ENCODE assay signal across 18 cellular contexts in the genomic region with DNA sequence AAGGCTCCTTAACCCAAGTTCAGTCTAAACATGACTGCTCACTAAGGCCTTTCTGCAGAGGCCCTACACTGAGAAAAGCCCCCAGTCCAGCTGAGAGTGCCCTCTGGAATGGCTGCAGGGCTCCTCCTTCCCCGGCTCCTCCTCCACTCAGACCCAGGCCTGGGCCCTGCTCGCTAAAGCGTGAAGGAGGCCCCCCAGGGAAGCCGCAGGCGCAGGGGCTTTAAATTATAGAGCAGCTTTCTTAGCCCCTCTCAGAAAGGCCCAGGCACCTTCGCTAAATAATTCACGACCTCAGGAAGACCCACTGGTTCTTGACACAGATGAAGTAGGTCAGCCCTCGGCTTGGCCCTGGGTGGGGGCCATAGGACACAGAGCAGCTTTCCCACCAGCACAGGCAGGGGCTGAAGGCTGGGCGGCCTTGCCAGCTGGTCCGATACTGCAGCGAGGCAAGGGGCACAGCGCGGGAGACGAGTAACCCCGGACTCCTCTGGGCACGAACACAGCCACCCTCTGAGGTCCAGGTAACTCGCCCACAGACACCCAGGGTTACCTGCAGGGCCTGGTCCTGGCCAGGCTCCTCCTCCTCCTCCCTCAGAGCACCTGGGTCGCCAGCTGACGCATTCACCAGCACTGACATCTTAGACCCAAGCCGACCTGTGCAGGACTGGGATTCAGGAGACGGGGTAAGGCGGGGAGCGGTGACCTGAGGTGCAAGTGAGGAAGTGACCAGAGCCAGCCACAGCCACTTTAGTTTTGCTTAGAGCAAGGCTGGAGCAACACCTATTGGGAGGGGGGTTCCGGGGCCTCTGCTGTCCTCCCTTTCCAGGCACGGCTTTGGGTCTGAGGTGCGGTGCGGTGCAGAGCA. TPM values are rescaled to one million over a fixed set of nuclear protein-coding genes. Genes with fewer than 3 reads are reported as not detected.
DNase-seq lines count a peak whose midpoint lies in the region; ATAC-seq and TF ChIP-seq lines count a peak whose summit lies in the region.
"Had no signal": no experiment of that assay in that cellular context is flagged by ENCODE, and none has a peak within 500 bp of the region (broad histone marks: within the 10 kb centered on the region; RNA-seq: fewer than 3 reads in every experiment).

No MANE protein-coding gene starts in this region.

- H3K27me3 ChIP-seq in NT2/D1 (ENCODE audit: insufficient read depth, insufficient read length) (no peaks in the 10 kb centered on the region), esophagus (ENCODE audit: control insufficient read depth in 1 of 2, insufficient read depth in 2 of 2, low read length in 2 of 2) (no peaks in the 10 kb centered on the region), neural progenitor cell (no peaks in the 10 kb centered on the region), tibial artery (no peaks in the 10 kb centered on the region), trophoblast cell (ENCODE audit: insufficient read depth, low read length) (no peaks in the 10 kb centered on the region)

- 87 to 88% methylated on average over 27 of the region's 27 CpGs for WGBS in esophagus, 2 donors
- WGBS in trophoblast cell (ENCODE audit: extremely low coverage, insufficient coverage, insufficient read length): no CpG with 5 or more reads among the region's 27 CpGs

- no peak overlapping the region for H3K4ac ChIP-seq in trophoblast cell (ENCODE audit: low read depth, low read length)

- H3K9ac ChIP-seq in NT2/D1 (ENCODE audit: insufficient read length, low read depth) (peak overlapping the region; percentile 17), neural progenitor cell (peak overlapping the region; percentile 20), trophoblast cell (ENCODE audit: low read length) (no peak overlapping the region)
- H3K9ac ChIP-seq: GM23248 had no signal

- no peak for ATAC-seq in HG03045 (IDR thresholded peaks at IDR 0.05; ENCODE audit: unreplicated experiment)
- ATAC-seq in sciatic nerve: no peak
- ATAC-seq: CD8-positive, alpha-beta T cell; PC-3 had no signal

- H3F3A ChIP-seq in neural progenitor cell (ENCODE audit: low read depth): peaks cover 6% of the 10 kb centered on the region

- no peaks in the 10 kb centered on the region for H4K20me1 ChIP-seq in neural progenitor cell (ENCODE audit: low read depth)

- H3K4me2 ChIP-seq in neural progenitor cell (peak overlapping the region; percentile 27), trophoblast cell (ENCODE audit: low read length) (no peak overlapping the region)

- no peak overlapping the region for H2AK5ac ChIP-seq in trophoblast cell (ENCODE audit: low read length)

- peak overlapping the region; percentile 21 for H3K4me3 Mint-ChIP-seq in neural progenitor cell
- H3K4me3 Mint-ChIP-seq: B cell; CD8-positive, alpha-beta T cell; HFFc6 had no signal

- no peak overlapping the region for H4K8ac ChIP-seq in trophoblast cell (ENCODE audit: low read depth, low read length)

- H3K79me2 ChIP-seq in neural progenitor cell (ENCODE audit: low read depth) (no peaks in the 10 kb centered on the region), trophoblast cell (ENCODE audit: control insufficient read depth, insufficient read depth, low read length, poor library complexity) (no peaks in the 10 kb centered on the region)

- peak overlapping the region; percentile 87 for H3K27ac Mint-ChIP-seq in neural progenitor cell
- H3K27ac Mint-ChIP-seq: B cell; CD8-positive, alpha-beta T cell; HFFc6 had no signal

- H3K14ac ChIP-seq in trophoblast cell (ENCODE audit: low read length): no peak overlapping the region

- H3K4me1 ChIP-seq in NT2/D1 (ENCODE audit: insufficient read depth, insufficient read length) (peaks cover 25% of the 10 kb centered on the region), esophagus (ENCODE audit: control insufficient read depth in 2 of 2, insufficient read depth in 2 of 2, low read length in 1 of 2) (no peaks in the 10 kb centered on the region), neural progenitor cell (peaks cover 20% of the 10 kb centered on the region), tibial artery (peaks cover 0 to 42% (median 1%) of the 10 kb centered on the region in 4 donors), trophoblast cell (ENCODE audit: control insufficient read depth in 1 of 2, insufficient read depth in 2 of 2, low read length in 2 of 2) (no peaks in the 10 kb centered on the region)

- H3K9me3 ChIP-seq in NT2/D1 (ENCODE audit: insufficient read depth, low read length) (no peaks in the 10 kb centered on the region), esophagus (ENCODE audit: control insufficient read depth in 2 of 2, insufficient read depth in 1 of 2, low read depth in 1 of 2, low read length in 1 of 2) (no peaks in the 10 kb centered on the region), neural progenitor cell (ENCODE audit: low read depth) (no peaks in the 10 kb centered on the region), tibial artery (no peaks in the 10 kb centered on the region), trophoblast cell (ENCODE audit: insufficient read depth, low read depth, low read length) (no peaks in the 10 kb centered on the region)

- no peaks in the 10 kb centered on the region for H3K9me3 Mint-ChIP-seq in neural progenitor cell
- H3K9me3 Mint-ChIP-seq: CD8-positive, alpha-beta T cell; HFFc6 had no signal

- no peak overlapping the region for H2BK12ac ChIP-seq in trophoblast cell (ENCODE audit: low read length)

- no peak overlapping the region for H4K12ac ChIP-seq in trophoblast cell (ENCODE audit: low read depth, low read length)

- TF ChIP-seq CTCF in neural progenitor cell (IDR thresholded peaks at IDR 0.05) (no peak), tibial artery (IDR thresholded peaks at IDR 0.05) (no peak)

- peaks cover 10% of the 10 kb centered on the region for H3K36me3 Mint-ChIP-seq in neural progenitor cell
- H3K36me3 Mint-ChIP-seq: CD8-positive, alpha-beta T cell had no signal

- no peak for DNase-seq in NT2/D1 (ENCODE audit: low read depth, low spot score)
- peak; percentile 48 for DNase-seq in neural progenitor cell (ENCODE audit: low spot score)
- no peak for DNase-seq in tibial artery
- DNase-seq in sciatic nerve (ENCODE audit: low spot score): no peak
- DNase-seq in trophoblast cell: no peak
- DNase-seq: CD8-positive, alpha-beta T cell; GM23248; HFFc6; KBM-7; NCI-H1048; NCI-H146; NCI-H2081 treated with DMSO at 0.1 percent for 48 hours; NCI-H345; NCI-H69; PC-3 had no signal

- H3K23ac ChIP-seq in trophoblast cell (ENCODE audit: low read length): no peak overlapping the region

- intact Hi-C loops in tibial artery (cut with DNase I; ENCODE audit: low total_unique reads): no loop called here
- intact Hi-C loops in sciatic nerve (cut with DNase I): loop anchor here (5.0 to 10.0 kb wide), 2 partner anchors 74 to 166 kb away; no protein-coding TSS in a partner anchor

- H3K18ac ChIP-seq in trophoblast cell (ENCODE audit: low read length): no peak overlapping the region

- peaks cover 6% of the 10 kb centered on the region for H3K27me3 Mint-ChIP-seq in neural progenitor cell (ENCODE audit: insufficient read depth, low read depth)
- H3K27me3 Mint-ChIP-seq: B cell had no signal

- H3K36me3 ChIP-seq in NT2/D1 (ENCODE audit: insufficient read depth, insufficient read length, low read length) (peaks cover 65% of the 10 kb centered on the region), esophagus (ENCODE audit: control insufficient read depth in 2 of 2, insufficient read depth in 2 of 2, low read length in 1 of 2) (no peaks in the 10 kb centered on the region), neural progenitor cell (no peaks in the 10 kb centered on the region), tibial artery (peaks cover 0 to 11% (median 8%) of the 10 kb centered on the region in 3 donors), trophoblast cell (ENCODE audit: control insufficient read depth in 1 of 2, insufficient read depth in 2 of 2, low read length in 2 of 2) (peaks cover 28 to 32% of the 10 kb centered on the region in 2 experiments)

- H3K79me1 ChIP-seq in trophoblast cell (ENCODE audit: low read length): no peaks in the 10 kb centered on the region

- peaks cover 30% of the 10 kb centered on the region for H3K4me1 Mint-ChIP-seq in neural progenitor cell
- H3K4me1 Mint-ChIP-seq: B cell had no signal

- H3K27ac ChIP-seq in esophagus (ENCODE audit: low read depth in 2 of 2, low read length in 1 of 2) (peak overlapping the region; percentile 68 to 80), neural progenitor cell (peak overlapping the region; percentile 20), tibial artery (peak overlapping the region; percentile 11 to 61), trophoblast cell (ENCODE audit: low read depth, low read length) (no peak overlapping the region)
- H3K27ac ChIP-seq: GM23248 had no signal

- H2AFZ ChIP-seq in neural progenitor cell (replicated peaks): no peak overlapping the region
- H2AFZ ChIP-seq in trophoblast cell (ENCODE audit: insufficient read depth, low read length, poor library complexity): no peak overlapping the region
- H2AFZ ChIP-seq: GM23248 had no signal

- H2BK120ac ChIP-seq in trophoblast cell (ENCODE audit: insufficient read depth, low read length, poor library complexity): no peak overlapping the region

- no peak overlapping the region for H3K4me3 ChIP-seq in NT2/D1 (ENCODE audit: insufficient read length, low read depth)
- H3K4me3 ChIP-seq in esophagus (ENCODE audit: low read depth in 1 of 2, low read length in 2 of 2): no peak overlapping the region
- H3K4me3 ChIP-seq in neural progenitor cell: no peak overlapping the region
- no peak overlapping the region for H3K4me3 ChIP-seq in tibial artery
- no peak overlapping the region for H3K4me3 ChIP-seq in trophoblast cell (ENCODE audit: low read depth, low read length)
- H3K4me3 ChIP-seq: GM23248 had no signal

- no peak overlapping the region for H4K91ac ChIP-seq in trophoblast cell (ENCODE audit: low read depth, low read length)

- no peak overlapping the region for H2BK5ac ChIP-seq in trophoblast cell (ENCODE audit: low read depth, low read length, poor library complexity)

RNA-seq across cellular contexts. Expression of a gene that starts 36.9 kb away (rescaled TPM):
- 1 to 10 TPM; 5.2 to 7.9 TPM for polyA plus RNA-seq in esophagus
- total RNA-seq in neural progenitor cell (ENCODE audit: low replicate concordance) (0.15 and 1.8 TPM in 2 replicates), sciatic nerve (14.2 TPM)
- 49.4 and 49.5 TPM in 2 replicates for polyA plus RNA-seq in trophoblast cell (2013)
- total RNA-seq: CD8-positive, alpha-beta T cell; GM23248; PC-3 had no signal
